32 cellular contexts compared by ENCODE assay signal in the genomic region with DNA sequence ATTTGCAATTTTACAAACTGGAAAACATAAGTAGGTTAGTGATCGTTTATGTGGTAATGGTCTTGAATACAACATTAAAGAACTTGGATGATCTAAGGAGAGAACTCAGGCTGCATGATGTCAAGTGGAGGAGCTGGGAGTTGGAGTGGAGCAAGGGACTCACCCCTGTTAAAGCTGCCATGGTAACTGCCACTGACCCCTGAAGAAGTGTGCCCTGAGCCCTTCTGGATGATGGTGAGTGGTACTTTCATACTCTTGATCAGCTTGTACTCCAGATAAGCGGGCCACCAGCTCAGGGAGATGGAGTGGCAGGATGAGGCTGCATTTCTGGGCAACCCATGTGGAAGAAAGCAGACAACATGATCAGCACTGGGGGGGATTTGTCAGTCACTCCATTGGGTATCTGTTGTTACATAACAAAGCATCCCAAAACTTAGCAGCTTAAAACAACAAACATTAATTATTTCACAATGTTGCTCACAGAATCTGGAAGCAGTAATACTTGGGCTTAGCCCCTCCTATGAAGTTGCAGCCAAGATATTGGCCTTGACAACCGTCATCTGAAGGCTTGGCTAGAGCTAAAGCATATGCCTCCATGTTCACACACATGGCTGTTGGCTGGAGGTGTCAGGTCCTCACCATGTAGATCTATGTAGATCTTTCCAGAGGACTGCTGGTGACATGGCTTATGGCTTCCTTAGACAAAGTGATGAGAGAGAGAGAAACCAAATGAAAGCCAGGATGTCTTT.
"Had no signal": no experiment of that assay in that cellular context is flagged by ENCODE, and none has a peak within 500 bp of the region (broad histone marks: within the 10 kb centered on the region; RNA-seq: fewer than 3 reads in every experiment).

No MANE protein-coding gene starts in this region.

- H3K4me3 ChIP-seq: adrenal gland, body of pancreas, colonic mucosa, esophagus squamous epithelium, gastroesophageal sphincter, pancreas, psoas muscle, thoracic aorta, upper lobe of left lung, vagina had no signal

- H3K27me3 ChIP-seq: adrenal gland, body of pancreas, colonic mucosa, esophagus squamous epithelium, gastroesophageal sphincter, pancreas, upper lobe of left lung, vagina had no signal

- H3K36me3 ChIP-seq: adrenal gland, colonic mucosa, esophagus squamous epithelium, gastroesophageal sphincter, pancreas, thoracic aorta, upper lobe of left lung, vagina had no signal

- H3K4me1 ChIP-seq: adrenal gland, body of pancreas, colonic mucosa, esophagus squamous epithelium, gastroesophageal sphincter, pancreas, psoas muscle, upper lobe of left lung, vagina had no signal

- ATAC-seq: body of pancreas; gastroesophageal sphincter; naive thymus-derived CD4-positive, alpha-beta T cell; pancreas; psoas muscle; stimulated activated naive CD8-positive, alpha-beta T cell treated with anti-CD3 and anti-CD28 coated beads, Interleukin-15, Interleukin-2, amounts not matched to agents 100 U/mL and 50 U/mL, for 24 hours had no signal

- H3K9me3 ChIP-seq: adrenal gland, body of pancreas, colonic mucosa, esophagus squamous epithelium, gastroesophageal sphincter, pancreas, psoas muscle, thoracic aorta, upper lobe of left lung, vagina had no signal

- H3K27ac ChIP-seq: adrenal gland, body of pancreas, colonic mucosa, epithelial cell of prostate, esophagus squamous epithelium, gastroesophageal sphincter, pancreas, psoas muscle, thoracic aorta, upper lobe of left lung, vagina had no signal

- DNase-seq: activated CD4-positive, alpha-beta memory T cell treated with anti-CD3 and anti-CD28 coated beads for 36 hours; activated CD4-positive, alpha-beta T cell treated with anti-CD3 and anti-CD28 coated beads, Interleukin-2, amount 10 ng/mL, durations not matched to agents 24 days and 14 days; activated CD4-positive, CD25-positive, alpha-beta regulatory T cell treated with anti-CD3 and anti-CD28 coated beads, Interleukin-2, amount 50 U/mL, for 72 hours; activated CD8-positive, alpha-beta memory T cell treated with anti-CD3 and anti-CD28 coated beads, Interleukin-2, amount 50 U/mL, for 4 hours; activated effector memory CD4-positive, alpha-beta T cell treated with anti-CD3 and anti-CD28 coated beads, Interleukin-2, amount 50 U/mL, for 16 hours; activated naive CD4-positive, alpha-beta T cell treated with anti-CD3 and anti-CD28 coated beads for 36 hours; activated naive CD8-positive, alpha-beta T cell treated with anti-CD3 and anti-CD28 coated beads for 36 hours; activated T-cell treated with anti-CD3 and anti-CD28 coated beads, Interleukin-2, amount 50 U/mL, for 1 hour; adrenal gland; aorta; body of pancreas; cerebellar nuclear complex; colonic mucosa; effector CD8-positive, alpha-beta T cell; esophagus squamous epithelium; head of caudate nucleus; hippocampal formation; left cardiac atrium; midbrain; naive thymus-derived CD4-positive, alpha-beta T cell; nucleus accumbens; pancreas; psoas muscle; stimulated activated CD4-positive, alpha-beta T cell treated with anti-CD3 and anti-CD28 coated beads, Interleukin-15, amount 100 ng/mL, for 24 hours; stimulated activated CD4-positive, alpha-beta T cell treated with anti-CD3 and anti-CD28 coated beads, Interleukin-2, amount 100 ng/mL, for 24 hours; stimulated activated naive CD8-positive, alpha-beta T cell treated with anti-CD3 and anti-CD28 coated beads, Interleukin-15, Interleukin-2, amounts not matched to agents 100 U/mL and 50 U/mL, for 24 hours; T-helper 2 cell; upper lobe of left lung had no signal
